In genomic region chr11:28566643-28567042, GRCh38 we compare ENCODE assay signal across 8 cellular contexts.
DNase-seq lines count a peak whose midpoint lies in the region; ATAC-seq and TF ChIP-seq lines count a peak whose summit lies in the region.

No MANE protein-coding gene starts in this region.

- H3K36me3 ChIP-seq in BJ (ENCODE audit: control insufficient read depth, insufficient read depth, low read length): no peaks in the 10 kb centered on the region

- DNase-seq in BJ (ENCODE audit: low read depth) (peak; percentile 86), OCI-M2 (lab: John Stamatoyannopoulos, UW; ENCODE audit: unreplicated experiment) (peak; percentile 58), midbrain (lab: John Stamatoyannopoulos, UW) (peak; percentile 10), NCI-H1694 (lab: John Stamatoyannopoulos, UW) (no peak), activated gamma-delta T cell (lab: John Stamatoyannopoulos, UW) (no peak)

- H3K27me3 ChIP-seq in BJ (ENCODE audit: control insufficient read depth, insufficient read depth, low read length): no peaks in the 10 kb centered on the region

- CTCF ChIA-PET in BJ (lab: Yijun Ruan, JAX): interaction anchor here (0.5 to 1.2 kb wide), 3 partner anchors 15 to 759 kb away, joined by 3 read pairs; no protein-coding TSS in a partner anchor

- TF ChIP-seq CTCF in BJ (IDR thresholded peaks at IDR 0.05; ENCODE audit: insufficient read depth, low read depth, low read length): no peak

- POLR2A ChIA-PET in BJ (lab: Charles Lee): no interaction called here

- H3K4me3 ChIP-seq in BJ (ENCODE audit: low read depth, low read length): peak overlapping the region; percentile 6

- ATAC-seq in esophagus mucosa (peak; percentile 93), HG03139 (IDR thresholded peaks at IDR 0.05; ENCODE audit: unreplicated experiment) (no peak), GM21786 (IDR thresholded peaks at IDR 0.05; ENCODE audit: unreplicated experiment) (no peak)

Comparison
In these comparisons a context has a peak if more than half of its experiments do, and no peak if none do; other contexts are left out.
1. DNase-seq: peak in BJ (single experiment), OCI-M2 (single experiment) and midbrain (single experiment); none in NCI-H1694 (single experiment) and activated gamma-delta T cell (single experiment).